In the genomic region with DNA sequence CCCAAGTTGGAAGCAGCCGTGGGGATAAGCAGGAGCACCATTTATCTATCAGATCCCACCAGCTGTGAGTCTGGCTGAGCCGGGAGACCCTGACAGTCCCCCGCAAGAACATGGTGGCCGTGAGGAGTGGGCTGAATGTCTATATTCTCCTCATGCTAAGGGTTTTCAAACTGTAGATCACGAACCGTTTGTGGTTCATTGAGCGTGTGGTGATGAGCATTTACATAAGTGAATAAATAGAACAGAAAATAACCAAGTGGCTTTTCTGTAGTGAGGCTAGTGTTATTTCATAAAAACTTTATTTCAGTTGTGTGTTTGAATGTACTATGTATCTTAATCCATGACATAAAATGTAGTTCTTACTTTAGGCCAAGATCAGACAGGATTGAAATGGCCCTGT, we compare ENCODE assay signal across 21 cellular contexts.
"Had no signal": no experiment of that assay in that cellular context is flagged by ENCODE, and none has a peak within 500 bp of the region (broad histone marks: within the 10 kb centered on the region; RNA-seq: fewer than 3 reads in every experiment).

No MANE protein-coding gene starts in this region.

- H3K27me3 ChIP-seq: spleen, vagina had no signal

- H3K27ac ChIP-seq: prostate gland, spleen, thoracic aorta, vagina, WERI-Rb-1 had no signal

- DNase-seq: activated T-cell treated with anti-CD3 and anti-CD28 coated beads, Interleukin-2, amount 50 U/mL, for 24 hours; aorta; caudate nucleus; effector CD4-positive, alpha-beta T cell; erythroblast; foreskin fibroblast; kidney; spleen; stimulated activated CD4-positive, alpha-beta T cell treated with anti-CD3 and anti-CD28 coated beads, Interleukin-4, amount 100 ng/mL, for 1 hour; stimulated activated naive CD4-positive, alpha-beta T cell treated with Interleukin-2 at 50 U/mL for 16 hours; WERI-Rb-1 had no signal

- H3K9me3 ChIP-seq: prostate gland, spleen, thoracic aorta, vagina had no signal

- ATAC-seq: activated naive CD4-positive, alpha-beta T cell treated with anti-CD3 and anti-CD28 coated beads, Interleukin-2, amount 50 U/mL, for 72 hours; activated T-helper 17 cell treated with anti-CD3 and anti-CD28 coated beads, Interleukin-2, amount 50 U/mL, for 72 hours; left lobe of liver; natural killer cell treated with Interleukin-12 subunit alpha and Interleukin-12 subunit beta and Interleukin-15 and Interleukin-18, amount 100 ng/mL, for 72 hours had no signal

- H3K4me3 ChIP-seq: lung, prostate gland, spleen, thoracic aorta, vagina had no signal

- H3K36me3 ChIP-seq: prostate gland, spleen, thoracic aorta, vagina, WERI-Rb-1 had no signal

- H3K4me1 ChIP-seq: prostate gland had no signal

- FAIRE-seq: endometrium, kidney, TTC549 had no signal
